ENCODE assay signal across 1 cellular context in genomic region chr12:98593351-98594049, GRCh38.
TF ChIP-seq lines count a peak whose summit lies in the region.

Gene SLC25A3 (plus strand): TSS chr12:98593686. CDS start chr12:98593979, 293 bp downstream.

TF ChIP-seq in HEK293, 187 proteins besides CTCF, POLR2A, EP300 and RAD21 (continued from another document and continues in another):
- TF ChIP-seq ZNF513 (tag by site-specific recombination; IDR thresholded peaks at IDR 0.05) (no peak), ZNF645 (tag by site-specific recombination; IDR thresholded peaks at IDR 0.05) (no peak), ATF2 (tag by site-specific recombination; IDR thresholded peaks at IDR 0.05; ENCODE audit: low read depth) (no peak), ZXDB (tag by site-specific recombination; IDR thresholded peaks at IDR 0.05) (peak; percentile 78), ZNF830 (tag by site-specific recombination; IDR thresholded peaks at IDR 0.05; ENCODE audit: low read depth) (no peak), ZBTB44 (tag by site-specific recombination; IDR thresholded peaks at IDR 0.05) (no peak), ZNF561 (tag by site-specific recombination; IDR thresholded peaks at IDR 0.05; ENCODE audit: borderline replicate concordance) (no peak; the same call in none of the 2 replicates), ZNF26 (tag by site-specific recombination; IDR thresholded peaks at IDR 0.05) (no peak), OSR2 (tag by site-specific recombination; IDR thresholded peaks at IDR 0.05) (no peak), BCL11A (tag by site-specific recombination; IDR thresholded peaks at IDR 0.05; ENCODE audit: low read depth) (no peak), ZNF19 (tag by site-specific recombination; IDR thresholded peaks at IDR 0.05; ENCODE audit: low read depth) (no peak), ELK4 (IDR thresholded peaks at IDR 0.05; ENCODE audit: borderline replicate concordance, low read depth, low read length) (no peak), ZNF280D (tag by site-specific recombination; IDR thresholded peaks at IDR 0.05) (no peak), ZNF626 (tag by site-specific recombination; IDR thresholded peaks at IDR 0.05) (no peak), ZNF514 (tag by site-specific recombination; IDR thresholded peaks at IDR 0.05) (no peak), KLF1 (tag by site-specific recombination; IDR thresholded peaks at IDR 0.05) (0 out of 2 replicates have a peak, but pooled peaks have one; percentile 9), ZNF629 (tag by site-specific recombination; IDR thresholded peaks at IDR 0.05) (peak; percentile 99), ZNF692 (tag by site-specific recombination; IDR thresholded peaks at IDR 0.05) (peak; percentile 74), IKZF3 (tag by site-specific recombination; IDR thresholded peaks at IDR 0.05) (no peak), ZNF521 (tag by site-specific recombination; IDR thresholded peaks at IDR 0.05) (no peak), ZSCAN30 (tag by site-specific recombination; IDR thresholded peaks at IDR 0.05) (peak; percentile 70; the same call in 1 of the 2 replicates), ZNF426 (tag by site-specific recombination; IDR thresholded peaks at IDR 0.05) (no peak), SP2 (tag by site-specific recombination; IDR thresholded peaks at IDR 0.05) (peak; percentile 97), ZNF558 (tag by site-specific recombination; IDR thresholded peaks at IDR 0.05) (no peak), ZNF280C (tag by site-specific recombination; IDR thresholded peaks at IDR 0.05) (no peak), PATZ1 (tag by site-specific recombination; IDR thresholded peaks at IDR 0.05) (peak; percentile 45), ZNF221 (tag by site-specific recombination; IDR thresholded peaks at IDR 0.05; ENCODE audit: borderline replicate concordance) (no peak), ZNF596 (tag by site-specific recombination; IDR thresholded peaks at IDR 0.05) (no peak), ZNF488 (tag by site-specific recombination; IDR thresholded peaks at IDR 0.05) (no peak), KLF7 (tag by site-specific recombination; IDR thresholded peaks at IDR 0.05; ENCODE audit: borderline replicate concordance) (peak; percentile 49; the same call in 1 of the 2 replicates), ZNF600 (tag by site-specific recombination; IDR thresholded peaks at IDR 0.05) (no peak), ZNF664 (tag by site-specific recombination; IDR thresholded peaks at IDR 0.05) (no peak), ZNF18 (tag by site-specific recombination; IDR thresholded peaks at IDR 0.05) (no peak), ZFP41 (tag by site-specific recombination; IDR thresholded peaks at IDR 0.05; ENCODE audit: borderline replicate concordance) (no peak), ZNF548 (tag by site-specific recombination; IDR thresholded peaks at IDR 0.05) (no peak)
